ENCODE assay signal across 1 cellular context in the genomic region with DNA sequence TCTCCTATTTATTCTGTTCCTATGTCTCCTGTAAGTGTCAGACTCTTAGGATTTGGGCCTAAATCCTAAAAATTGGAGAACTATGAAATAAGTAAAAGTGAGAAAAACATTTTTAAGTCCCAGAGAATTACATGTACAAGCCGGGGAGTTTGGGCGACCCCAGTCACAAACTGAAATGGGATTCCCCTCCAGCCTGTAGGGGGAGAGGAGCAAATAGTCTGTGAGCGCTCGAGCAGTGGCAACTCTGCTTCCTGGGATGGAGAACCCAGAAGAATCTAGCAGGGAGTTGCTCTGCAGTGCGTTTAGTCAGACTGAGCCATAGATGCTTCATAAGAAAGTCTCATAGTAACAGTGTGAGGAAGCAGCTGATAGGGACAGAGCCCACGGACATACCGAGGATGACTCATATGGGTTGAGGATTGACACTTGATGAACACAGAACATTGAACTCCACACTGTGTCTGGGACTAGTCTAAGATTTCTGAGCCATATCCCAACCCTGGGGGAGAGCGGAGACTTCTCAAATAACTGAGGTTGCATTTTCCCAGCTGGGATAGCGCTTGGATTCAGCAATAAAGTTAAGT.
TF ChIP-seq lines count a peak whose summit lies in the region.

No MANE protein-coding gene starts in this region.

TF ChIP-seq in WTC11, 78 proteins besides CTCF, POLR2A, EP300 and RAD21 (continued from another document):
- TF ChIP-seq, protein P1, sequence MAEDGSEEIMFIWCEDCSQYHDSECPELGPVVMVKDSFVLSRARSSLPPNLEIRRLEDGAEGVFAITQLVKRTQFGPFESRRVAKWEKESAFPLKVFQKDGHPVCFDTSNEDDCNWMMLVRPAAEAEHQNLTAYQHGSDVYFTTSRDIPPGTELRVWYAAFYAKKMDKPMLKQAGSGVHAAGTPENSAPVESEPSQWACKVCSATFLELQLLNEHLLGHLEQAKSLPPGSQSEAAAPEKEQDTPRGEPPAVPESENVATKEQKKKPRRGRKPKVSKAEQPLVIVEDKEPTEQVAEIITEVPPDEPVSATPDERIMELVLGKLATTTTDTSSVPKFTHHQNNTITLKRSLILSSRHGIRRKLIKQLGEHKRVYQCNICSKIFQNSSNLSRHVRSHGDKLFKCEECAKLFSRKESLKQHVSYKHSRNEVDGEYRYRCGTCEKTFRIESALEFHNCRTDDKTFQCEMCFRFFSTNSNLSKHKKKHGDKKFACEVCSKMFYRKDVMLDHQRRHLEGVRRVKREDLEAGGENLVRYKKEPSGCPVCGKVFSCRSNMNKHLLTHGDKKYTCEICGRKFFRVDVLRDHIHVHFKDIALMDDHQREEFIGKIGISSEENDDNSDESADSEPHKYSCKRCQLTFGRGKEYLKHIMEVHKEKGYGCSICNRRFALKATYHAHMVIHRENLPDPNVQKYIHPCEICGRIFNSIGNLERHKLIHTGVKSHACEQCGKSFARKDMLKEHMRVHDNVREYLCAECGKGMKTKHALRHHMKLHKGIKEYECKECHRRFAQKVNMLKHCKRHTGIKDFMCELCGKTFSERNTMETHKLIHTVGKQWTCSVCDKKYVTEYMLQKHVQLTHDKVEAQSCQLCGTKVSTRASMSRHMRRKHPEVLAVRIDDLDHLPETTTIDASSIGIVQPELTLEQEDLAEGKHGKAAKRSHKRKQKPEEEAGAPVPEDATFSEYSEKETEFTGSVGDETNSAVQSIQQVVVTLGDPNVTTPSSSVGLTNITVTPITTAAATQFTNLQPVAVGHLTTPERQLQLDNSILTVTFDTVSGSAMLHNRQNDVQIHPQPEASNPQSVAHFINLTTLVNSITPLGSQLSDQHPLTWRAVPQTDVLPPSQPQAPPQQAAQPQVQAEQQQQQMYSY (CRISPR knock-in tag; IDR thresholded peaks at IDR 0.05), result no peak
- TF ChIP-seq, protein P2, sequence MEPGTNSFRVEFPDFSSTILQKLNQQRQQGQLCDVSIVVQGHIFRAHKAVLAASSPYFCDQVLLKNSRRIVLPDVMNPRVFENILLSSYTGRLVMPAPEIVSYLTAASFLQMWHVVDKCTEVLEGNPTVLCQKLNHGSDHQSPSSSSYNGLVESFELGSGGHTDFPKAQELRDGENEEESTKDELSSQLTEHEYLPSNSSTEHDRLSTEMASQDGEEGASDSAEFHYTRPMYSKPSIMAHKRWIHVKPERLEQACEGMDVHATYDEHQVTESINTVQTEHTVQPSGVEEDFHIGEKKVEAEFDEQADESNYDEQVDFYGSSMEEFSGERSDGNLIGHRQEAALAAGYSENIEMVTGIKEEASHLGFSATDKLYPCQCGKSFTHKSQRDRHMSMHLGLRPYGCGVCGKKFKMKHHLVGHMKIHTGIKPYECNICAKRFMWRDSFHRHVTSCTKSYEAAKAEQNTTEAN (CRISPR knock-in tag; IDR thresholded peaks at IDR 0.05), result no peak
- TF ChIP-seq TEAD4 (CRISPR knock-in tag; IDR thresholded peaks at IDR 0.05) (no peak), ZNF263 (CRISPR knock-in tag; IDR thresholded peaks at IDR 0.05; ENCODE audit: low read depth) (no peak), RORB (CRISPR knock-in tag; IDR thresholded peaks at IDR 0.05) (no peak), TP53 (CRISPR knock-in tag; IDR thresholded peaks at IDR 0.05) (no peak), ESRRA (CRISPR knock-in tag; IDR thresholded peaks at IDR 0.05; ENCODE audit: borderline replicate concordance) (no peak), GABPB1 (CRISPR knock-in tag; IDR thresholded peaks at IDR 0.05) (no peak)
- TF ChIP-seq, protein P3, sequence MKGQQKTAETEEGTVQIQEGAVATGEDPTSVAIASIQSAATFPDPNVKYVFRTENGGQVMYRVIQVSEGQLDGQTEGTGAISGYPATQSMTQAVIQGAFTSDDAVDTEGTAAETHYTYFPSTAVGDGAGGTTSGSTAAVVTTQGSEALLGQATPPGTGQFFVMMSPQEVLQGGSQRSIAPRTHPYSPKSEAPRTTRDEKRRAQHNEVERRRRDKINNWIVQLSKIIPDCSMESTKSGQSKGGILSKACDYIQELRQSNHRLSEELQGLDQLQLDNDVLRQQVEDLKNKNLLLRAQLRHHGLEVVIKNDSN (CRISPR knock-in tag; IDR thresholded peaks at IDR 0.05), result no peak
- TF ChIP-seq, protein P4, sequence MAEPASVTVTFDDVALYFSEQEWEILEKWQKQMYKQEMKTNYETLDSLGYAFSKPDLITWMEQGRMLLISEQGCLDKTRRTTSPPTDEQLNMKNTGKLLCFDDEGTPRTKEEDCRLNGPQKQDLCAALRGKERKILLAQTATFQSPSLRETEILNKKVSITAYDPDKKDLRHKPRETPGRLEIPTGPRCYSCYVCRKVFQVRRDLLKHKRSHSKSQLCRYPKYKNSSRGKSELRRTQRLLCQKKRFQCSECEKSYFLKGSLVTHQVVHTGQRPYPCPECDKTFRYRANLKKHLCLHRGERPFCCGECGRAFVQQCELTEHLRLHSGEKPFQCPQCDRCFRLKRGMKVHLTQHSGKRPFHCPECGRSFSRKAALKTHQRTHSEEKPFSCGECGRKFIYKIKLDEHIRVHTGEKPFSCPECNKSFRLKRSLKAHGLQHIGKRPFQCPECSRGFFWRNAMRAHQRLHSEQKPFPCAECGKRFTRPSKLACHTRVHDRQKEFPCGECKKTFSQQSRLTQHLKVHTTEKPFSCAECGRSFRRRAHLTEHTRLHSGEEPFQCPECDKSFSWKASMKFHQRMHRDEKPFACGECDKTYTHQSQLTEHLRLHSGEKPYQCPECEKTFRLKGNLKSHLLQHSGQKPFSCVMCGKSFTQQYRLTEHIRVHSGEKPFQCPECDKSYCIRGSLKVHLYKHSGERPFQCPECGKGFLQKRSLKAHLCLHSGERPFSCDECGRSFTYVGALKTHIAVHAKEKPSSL (CRISPR knock-in tag; conservative IDR thresholded peaks at IDR 0.05), result no peak
